17 cellular contexts compared by ENCODE assay signal in genomic region chr2:226272435-226272834, GRCh38.
DNase-seq lines count a peak whose midpoint lies in the region; ATAC-seq, FAIRE-seq and TF ChIP-seq lines count a peak whose summit lies in the region.
"Had no signal": no experiment of that assay in that cellular context is flagged by ENCODE, and none has a peak within 500 bp of the region (broad histone marks: within the 10 kb centered on the region; RNA-seq: fewer than 3 reads in every experiment).

No MANE protein-coding gene starts in this region.

- DNase-seq in H54 (ENCODE audit: insufficient read length, low spot score), result no peak
- DNase-seq in foreskin melanocyte, result peak; percentile 21
- DNase-seq in NCI-H2171 treated with DMSO at 0.1 percent for 48 hours (lab: John Stamatoyannopoulos, UW), result no peak
- DNase-seq in NCI-H128 (lab: John Stamatoyannopoulos, UW; ENCODE audit: unreplicated experiment), result no peak
- no peak for DNase-seq in NCI-H1436 (lab: John Stamatoyannopoulos, UW)
- DNase-seq: AML-193; Caco-2; CD4-positive, alpha-beta T cell; DMS153; DMS79; GF-D8; GOT3; H9 had no signal

- H2AFZ ChIP-seq in neuron (ENCODE audit: low read depth, low read length), result peak overlapping the region; percentile 48

- H3K27me3 ChIP-seq in neuron (ENCODE audit: insufficient read depth, low read length), result no peaks in the 10 kb centered on the region

- H3K4me3 ChIP-seq in neuron (ENCODE audit: low read length), result no peak overlapping the region

- no peak for TF ChIP-seq POLR2A in H54 (IDR thresholded peaks at IDR 0.05; ENCODE audit: low read depth, low read length)

- no peaks in the 10 kb centered on the region for H3K4me1 ChIP-seq in neuron (ENCODE audit: insufficient read depth, low read length)
- H3K4me1 ChIP-seq: Caco-2 had no signal

- no peaks in the 10 kb centered on the region for H3K36me3 ChIP-seq in neuron (ENCODE audit: insufficient read depth, low read length)

- H3K9me3 ChIP-seq in neuron (ENCODE audit: low read length), result no peaks in the 10 kb centered on the region
- H3K9me3 ChIP-seq: Caco-2 had no signal

- ATAC-seq in GM21576 (IDR thresholded peaks at IDR 0.05; ENCODE audit: unreplicated experiment), result no peak

- FAIRE-seq in H54 (lab: Jason Lieb, UNC), result peak; percentile 15
- FAIRE-seq: A204.1, HTR-8/SVneo had no signal
